In genomic region chr11:86760577-86760976, GRCh38 we compare ENCODE assay signal across 24 cellular contexts.
"Had no signal": no experiment of that assay in that cellular context is flagged by ENCODE, and none has a peak within 500 bp of the region (broad histone marks: within the 10 kb centered on the region; RNA-seq: fewer than 3 reads in every experiment).

No MANE protein-coding gene starts in this region.

- H3K27ac ChIP-seq: breast epithelium, colonic mucosa, dorsolateral prefrontal cortex, esophagus muscularis mucosa, heart left ventricle, right lobe of liver, transverse colon, uterus had no signal

- H3K36me3 Mint-ChIP-seq: activated naive CD8-positive, alpha-beta T cell; memory B cell; stimulated activated memory B cell treated with anti-CD40 and anti-IgM and Interleukin-4, amounts not matched to agents 10 μg/mL and 1 μg/mL and 100 μg/mL, for 72 hours had no signal

- H3K4me3 Mint-ChIP-seq: activated CD8-positive, alpha-beta T cell treated with anti-CD3 and anti-CD28 coated beads, Interleukin-2, amount 10 ng/mL, durations not matched to agents 7 days and 5 days; activated naive CD8-positive, alpha-beta T cell; activated T-cell treated with anti-CD3 and anti-CD28 coated beads, Interleukin-2, amount 50 U/mL, for 24 hours; activated T-helper 17 cell treated with anti-CD3 and anti-CD28 coated beads, Interleukin-2, amount 50 U/mL, for 72 hours; central memory CD8-positive, alpha-beta T cell; effector memory CD8-positive, alpha-beta T cell; memory B cell; nephron progenitor cell; stimulated activated memory B cell treated with anti-CD40 and anti-IgM and Interleukin-4, amounts not matched to agents 10 μg/mL and 1 μg/mL and 100 μg/mL, for 72 hours had no signal

- H3K4me3 ChIP-seq: breast epithelium, colonic mucosa, dorsolateral prefrontal cortex, esophagus muscularis mucosa, heart left ventricle, right lobe of liver, transverse colon, uterus had no signal

- H3K4me1 ChIP-seq: breast epithelium, colonic mucosa, heart left ventricle, right lobe of liver, transverse colon, uterus had no signal

- H3K27me3 Mint-ChIP-seq: activated naive CD8-positive, alpha-beta T cell; activated T-helper 17 cell treated with anti-CD3 and anti-CD28 coated beads, Interleukin-2, amount 50 U/mL, for 72 hours had no signal

- DNase-seq: activated CD4-positive, alpha-beta T cell treated with anti-CD3 and anti-CD28 coated beads for 1 hour; activated CD4-positive, alpha-beta T cell treated with anti-CD3 and anti-CD28 coated beads, Interleukin-2, amount 50 U/mL, for 1 hour; activated CD8-positive, alpha-beta memory T cell treated with anti-CD3 and anti-CD28 coated beads, Interleukin-2, amount 50 U/mL, for 4 hours; activated CD8-positive, alpha-beta T cell treated with anti-CD3 and anti-CD28 coated beads, Interleukin-2, amount 10 ng/mL, durations not matched to agents 7 days and 5 days; activated T-cell treated with anti-CD3 and anti-CD28 coated beads, Interleukin-2, amount 50 U/mL, for 24 hours; colonic mucosa; dorsolateral prefrontal cortex; effector memory CD8-positive, alpha-beta T cell; heart left ventricle; left colon; nephron progenitor cell; nucleus accumbens; posterior cingulate gyrus; right lobe of liver; small intestine; transverse colon; uterus had no signal

- H3K4me1 Mint-ChIP-seq: activated T-helper 17 cell treated with anti-CD3 and anti-CD28 coated beads, Interleukin-2, amount 50 U/mL, for 72 hours; central memory CD8-positive, alpha-beta T cell; memory B cell; stimulated activated memory B cell treated with anti-CD40 and anti-IgM and Interleukin-4, amounts not matched to agents 10 μg/mL and 1 μg/mL and 100 μg/mL, for 72 hours had no signal

- H3K9me3 ChIP-seq: breast epithelium, colonic mucosa, esophagus muscularis mucosa, right lobe of liver, transverse colon, uterus had no signal

- H3K27ac Mint-ChIP-seq: activated CD8-positive, alpha-beta T cell treated with anti-CD3 and anti-CD28 coated beads, Interleukin-2, amount 10 ng/mL, durations not matched to agents 7 days and 5 days; activated naive CD8-positive, alpha-beta T cell; activated T-cell treated with anti-CD3 and anti-CD28 coated beads, Interleukin-2, amount 50 U/mL, for 24 hours; activated T-helper 17 cell treated with anti-CD3 and anti-CD28 coated beads, Interleukin-2, amount 50 U/mL, for 72 hours; effector memory CD8-positive, alpha-beta T cell; memory B cell; nephron progenitor cell; stimulated activated memory B cell treated with anti-CD40 and anti-IgM and Interleukin-4, amounts not matched to agents 10 μg/mL and 1 μg/mL and 100 μg/mL, for 72 hours had no signal

- H3K27me3 ChIP-seq: breast epithelium, colonic mucosa, dorsolateral prefrontal cortex, esophagus muscularis mucosa, heart left ventricle, right lobe of liver, transverse colon, uterus had no signal

- H3K36me3 ChIP-seq: breast epithelium, colonic mucosa, esophagus muscularis mucosa, heart left ventricle, right lobe of liver, transverse colon, uterus had no signal

- ATAC-seq: activated CD8-positive, alpha-beta T cell treated with anti-CD3 and anti-CD28 coated beads, Interleukin-2, amount 10 ng/mL, durations not matched to agents 7 days and 5 days; activated T-helper 17 cell treated with anti-CD3 and anti-CD28 coated beads, Interleukin-2, amount 50 U/mL, for 72 hours; effector memory CD8-positive, alpha-beta T cell; heart left ventricle; left colon; right lobe of liver; stimulated activated memory B cell treated with anti-CD40 and anti-IgM and Interleukin-4, amounts not matched to agents 10 μg/mL and 1 μg/mL and 100 μg/mL, for 72 hours had no signal

- H3K9me3 Mint-ChIP-seq: activated T-cell treated with anti-CD3 and anti-CD28 coated beads, Interleukin-2, amount 50 U/mL, for 24 hours; activated T-helper 17 cell treated with anti-CD3 and anti-CD28 coated beads, Interleukin-2, amount 50 U/mL, for 72 hours; central memory CD8-positive, alpha-beta T cell; effector memory CD8-positive, alpha-beta T cell; memory B cell; stimulated activated memory B cell treated with anti-CD40 and anti-IgM and Interleukin-4, amounts not matched to agents 10 μg/mL and 1 μg/mL and 100 μg/mL, for 72 hours had no signal
